15 cellular contexts compared by ENCODE assay signal in genomic region chr5:146836226-146836842, GRCh38. TPM values are rescaled to one million over a fixed set of nuclear protein-coding genes. Genes with fewer than 3 reads are reported as not detected.
DNase-seq lines count a peak whose midpoint lies in the region; ATAC-seq and TF ChIP-seq lines count a peak whose summit lies in the region.
"Had no signal": no experiment of that assay in that cellular context is flagged by ENCODE, and none has a peak within 500 bp of the region (broad histone marks: within the 10 kb centered on the region; RNA-seq: fewer than 3 reads in every experiment).

No MANE protein-coding gene starts in this region.

- no peaks in the 10 kb centered on the region for H3K27me3 ChIP-seq in uterus
- H3K27me3 ChIP-seq: BLaER1 treated with 17β-estradiol and CSF1 and Interleukin-3, amounts not matched to agents 10 nM and 100 nM had no signal

- H3K27ac ChIP-seq in uterus = no peak overlapping the region
- H3K27ac ChIP-seq: BLaER1 treated with 17β-estradiol and CSF1 and Interleukin-3, amounts not matched to agents 10 nM and 100 nM; GM23248 had no signal

- DNase-seq in M059J (ENCODE audit: low read depth) (peak; percentile 13), astrocyte of the hippocampus (ENCODE audit: low read depth, low spot score) (peak; percentile 70), epithelial cell of esophagus (ENCODE audit: low read depth) (peak; percentile 17), medulla oblongata (ENCODE audit: extremely low spot score) (peak; percentile 24), posterior vena cava (ENCODE audit: low spot score) (no peak), uterus (no peak)
- DNase-seq: Calu3; CD8-positive, alpha-beta T cell; DMS79 treated with DMSO at 0.1 percent for 48 hours; GF-D8; GM23248; HCEC 1CT had no signal

- H3K9me3 ChIP-seq in uterus = no peaks in the 10 kb centered on the region

- TF ChIP-seq POLR2A in uterus (IDR thresholded peaks at IDR 0.05) = no peak

- no peak overlapping the region for H3K4me3 ChIP-seq in epithelial cell of esophagus (ENCODE audit: low read length)
- H3K4me3 ChIP-seq in uterus = no peak overlapping the region
- H3K4me3 ChIP-seq: BLaER1 treated with 17β-estradiol and CSF1 and Interleukin-3, amounts not matched to agents 10 nM and 100 nM; GM23248 had no signal

- intact Hi-C loops in posterior vena cava (cut with DNase I) (no loop called here), uterus (cut with DNase I; ENCODE audit: low total_unique reads) (no loop called here)

- no peak for TF ChIP-seq CTCF in epithelial cell of esophagus (IDR thresholded peaks at IDR 0.05; ENCODE audit: insufficient read depth, low read depth, low read length, missing control alignments)
- TF ChIP-seq CTCF in uterus (IDR thresholded peaks at IDR 0.05) = no peak

- no peaks in the 10 kb centered on the region for H3K36me3 ChIP-seq in uterus
- H3K36me3 ChIP-seq: BLaER1 treated with 17β-estradiol and CSF1 and Interleukin-3, amounts not matched to agents 10 nM and 100 nM had no signal

- H3K4me1 ChIP-seq in uterus = no peaks in the 10 kb centered on the region
- H3K4me1 ChIP-seq: BLaER1 treated with 17β-estradiol and CSF1 and Interleukin-3, amounts not matched to agents 10 nM and 100 nM had no signal

- no peak for ATAC-seq in GM18907 (IDR thresholded peaks at IDR 0.05; ENCODE audit: unreplicated experiment)
- ATAC-seq: CD8-positive, alpha-beta T cell had no signal

RNA-seq across cellular contexts. Expression of gene PPP2R2B, which starts 42.2 kb away (rescaled TPM):
- total RNA-seq in M059J (2014; rRNA removed; shearing (Covaris generic)) = 7.6 and 9.1 TPM in 2 replicates
- total RNA-seq in posterior vena cava = 10 to 100 TPM; 17.3 to 53.1 TPM
- 10 to 100 TPM in 1 of 4 donors, 1 to 10 TPM in 1, under 1 TPM in 1, not detected in 1; 0.26 to 14.8 (median 2.0) TPM for total RNA-seq in uterus
- total RNA-seq: B cell, Calu3 had no signal

Comparison
In these comparisons a context has a peak if more than half of its experiments do, and no peak if none do; other contexts are left out.
1. DNase-seq: peak in M059J (single experiment), astrocyte of the hippocampus (single experiment), epithelial cell of esophagus (single experiment) and medulla oblongata (single experiment); none in posterior vena cava (single experiment) and uterus (0 of 2).